Comparison of ENCODE assay signal across 8 cellular contexts in the genomic region with DNA sequence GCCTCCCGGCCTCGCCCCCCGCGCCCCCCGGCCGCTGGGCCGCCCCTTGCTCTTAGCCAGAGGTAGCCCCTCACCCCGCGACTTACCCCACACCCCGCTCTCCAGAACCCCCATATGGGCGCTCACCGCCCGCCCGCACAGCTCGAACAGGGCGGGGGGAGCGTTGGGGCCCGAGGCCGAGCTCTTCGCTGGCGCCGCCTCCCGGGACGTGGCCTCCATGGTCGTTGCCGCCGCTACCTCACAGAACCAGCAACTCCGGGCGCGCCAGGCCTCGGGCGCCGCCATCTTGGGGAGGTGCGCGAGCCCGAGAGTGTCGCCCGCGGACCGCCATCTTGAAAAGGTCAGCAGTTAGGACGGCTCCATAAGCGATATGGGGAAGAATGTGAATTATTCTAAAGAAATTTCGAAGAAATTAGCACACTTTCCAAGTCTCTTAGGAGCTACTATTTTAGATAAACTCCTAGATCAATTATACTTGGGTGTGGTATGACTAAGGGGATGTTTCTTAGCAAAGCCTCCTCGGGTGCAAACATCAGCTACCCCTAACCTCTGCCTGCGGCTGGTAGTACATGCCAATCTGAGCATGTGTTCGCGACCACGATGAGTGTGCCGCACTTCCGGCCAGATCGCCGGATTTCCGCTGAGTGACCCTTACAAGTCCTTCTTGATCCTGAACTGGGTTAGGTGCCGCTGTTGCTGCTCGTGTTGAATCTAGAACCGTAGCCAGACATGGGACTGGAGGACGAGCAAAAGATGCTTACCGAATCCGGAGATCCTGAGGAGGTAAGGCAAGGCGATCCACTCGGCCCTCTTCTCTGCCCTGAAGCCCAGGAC. TPM values are rescaled to one million over a fixed set of nuclear protein-coding genes. Genes with fewer than 3 reads are reported as not detected.
DNase-seq lines count a peak whose midpoint lies in the region; TF ChIP-seq lines count a peak whose summit lies in the region.

A gene with protein sequence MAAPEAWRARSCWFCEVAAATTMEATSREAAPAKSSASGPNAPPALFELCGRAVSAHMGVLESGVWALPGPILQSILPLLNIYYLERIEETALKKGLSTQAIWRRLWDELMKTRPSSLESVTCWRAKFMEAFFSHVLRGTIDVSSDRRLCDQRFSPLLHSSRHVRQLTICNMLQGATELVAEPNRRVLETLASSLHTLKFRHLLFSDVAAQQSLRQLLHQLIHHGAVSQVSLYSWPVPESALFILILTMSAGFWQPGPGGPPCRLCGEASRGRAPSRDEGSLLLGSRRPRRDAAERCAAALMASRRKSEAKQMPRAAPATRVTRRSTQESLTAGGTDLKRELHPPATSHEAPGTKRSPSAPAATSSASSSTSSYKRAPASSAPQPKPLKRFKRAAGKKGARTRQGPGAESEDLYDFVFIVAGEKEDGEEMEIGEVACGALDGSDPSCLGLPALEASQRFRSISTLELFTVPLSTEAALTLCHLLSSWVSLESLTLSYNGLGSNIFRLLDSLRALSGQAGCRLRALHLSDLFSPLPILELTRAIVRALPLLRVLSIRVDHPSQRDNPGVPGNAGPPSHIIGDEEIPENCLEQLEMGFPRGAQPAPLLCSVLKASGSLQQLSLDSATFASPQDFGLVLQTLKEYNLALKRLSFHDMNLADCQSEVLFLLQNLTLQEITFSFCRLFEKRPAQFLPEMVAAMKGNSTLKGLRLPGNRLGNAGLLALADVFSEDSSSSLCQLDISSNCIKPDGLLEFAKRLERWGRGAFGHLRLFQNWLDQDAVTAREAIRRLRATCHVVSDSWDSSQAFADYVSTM (minus strand): TSS at position 579 of the 834 bp plus-strand sequence. CDS start 294 bp downstream, at position 285.
A gene (plus strand): TSS at position 661 of the 834 bp plus-strand sequence. CDS start 69 bp downstream, at position 730.

- peaks cover 19% of the 10 kb centered on the region for H3K4me1 ChIP-seq in effector memory CD4-positive, alpha-beta T cell (ENCODE audit: control insufficient read depth, insufficient read depth, low read length, poor library complexity, severe bottlenecking)

- CTCF ChIA-PET in activated CD8-positive, alpha-beta memory T cell treated with anti-CD3 and anti-CD28 coated beads for 36 hours (lab: Charles Lee), result interaction anchor here (1.0 to 2.6 kb wide), 7 partner anchors 9 to 56 kb away, joined by 3 to 12 read pairs (median 4); a partner anchor contains a TSS

- peak within 1 kb of the TSS; percentile 86 for H3K27ac ChIP-seq in effector memory CD4-positive, alpha-beta T cell (ENCODE audit: insufficient read depth, low read length, poor library complexity, severe bottlenecking)

- no peaks in the 10 kb centered on the region for H3K9me3 ChIP-seq in effector memory CD4-positive, alpha-beta T cell (ENCODE audit: control insufficient read depth, low read length)

- POLR2A ChIA-PET in activated CD8-positive, alpha-beta memory T cell treated with anti-CD3 and anti-CD28 coated beads for 36 hours (lab: Charles Lee), result interaction anchor here (0.5 to 2.9 kb wide), 6 partner anchors 21 to 88 kb away, joined by 3 to 12 read pairs (median 4); a partner anchor contains a TSS

- no peaks in the 10 kb centered on the region for H3K36me3 ChIP-seq in effector memory CD4-positive, alpha-beta T cell (ENCODE audit: control insufficient read depth, insufficient read depth, low read length)

- H3K4me3 ChIP-seq in effector memory CD4-positive, alpha-beta T cell (ENCODE audit: insufficient read depth, low read depth, low read length, poor library complexity, severe bottlenecking), result peak within 1 kb of the TSS; percentile 73

- no peak for TF ChIP-seq CTCF in GM20000 (IDR thresholded peaks at IDR 0.05; ENCODE audit: extremely low read depth, missing control alignments)

- no peaks in the 10 kb centered on the region for H3K27me3 ChIP-seq in effector memory CD4-positive, alpha-beta T cell (replicated peaks; ENCODE audit: control insufficient read depth, insufficient read depth, low read length, poor library complexity, severe bottlenecking)

- peak; percentile 91 for DNase-seq in COLO829 (ENCODE audit: low spot score)
- peak; percentile 94 for DNase-seq in GM20000 (ENCODE audit: low spot score)
- DNase-seq in HT-29 (ENCODE audit: low spot score), result peak; percentile 96
- peak; percentile 94 to 95 for DNase-seq in NOMO-1 (lab: John Stamatoyannopoulos, UW; ENCODE audit: unreplicated experiment in 2 of 2)
- DNase-seq in effector memory CD4-positive, alpha-beta T cell, result peak; percentile 81 to 88 (median 88)
- DNase-seq in lung microvascular endothelial cell (ENCODE audit: low read depth in 2 of 2), result peak; percentile 98
- peak; percentile 79 to 90 (median 89) for DNase-seq in stimulated activated CD4-positive, alpha-beta T cell treated with anti-CD3 and anti-CD28 coated beads, TNF-alpha, amount 100 ng/mL, for 48 hours (ENCODE audit: low read depth in 3 of 3)

RNA-seq across cellular contexts. Expression of the first gene that starts in this region (rescaled TPM):
- total RNA-seq in HT-29 (2014; rRNA removed; shearing (Covaris generic)), result 31.1 and 32.3 TPM in 2 replicates
- 10 to 100 TPM; 37.2 TPM for total RNA-seq in activated CD8-positive, alpha-beta memory T cell treated with anti-CD3 and anti-CD28 coated beads for 36 hours
- 43.4 and 45.0 TPM in 2 replicates for total RNA-seq in lung microvascular endothelial cell

RNA-seq across cellular contexts. Expression of the second gene that starts in this region (rescaled TPM):
- 412 and 429 TPM in 2 replicates for total RNA-seq in HT-29 (2014; rRNA removed; shearing (Covaris generic))
- total RNA-seq in activated CD8-positive, alpha-beta memory T cell treated with anti-CD3 and anti-CD28 coated beads for 36 hours, result 100 to 1,000 TPM; 393 to 395 TPM
- 274 and 399 TPM in 2 replicates for total RNA-seq in lung microvascular endothelial cell

Comparison
In these comparisons a context has a peak if more than half of its experiments do, and no peak if none do; other contexts are left out.
1. Peak in every context shown above with its lines: DNase-seq, H3K4me3 ChIP-seq and H3K27ac ChIP-seq.